8 cellular contexts compared by ENCODE assay signal in genomic region chr16:81469710-81470481, GRCh38. TPM values are rescaled to one million over a fixed set of nuclear protein-coding genes. Genes with fewer than 3 reads are reported as not detected.
DNase-seq lines count a peak whose midpoint lies in the region; ATAC-seq and TF ChIP-seq lines count a peak whose summit lies in the region.

No MANE protein-coding gene starts in this region.

- no peak overlapping the region for H3K27ac ChIP-seq in right atrium auricular region
- peak overlapping the region; percentile 23 for H3K27ac ChIP-seq in left ventricle myocardium inferior (replicated peaks)

- intact Hi-C loops in Right ventricle myocardium superior (cut with DNase I), result no loop called here
- intact Hi-C loops in left ventricle myocardium inferior (cut with micrococcal nuclease), result no loop called here

- peak overlapping the region; percentile 84 for H3K4me3 Mint-ChIP-seq in T-helper 2 cell treated with Interferon-gamma antibody and Interleukin-4, amounts not matched to agents 5 μg/mL and 100 μg/mL, for 36 hours

- peaks cover 29% of the 10 kb centered on the region for H3K36me3 Mint-ChIP-seq in T-helper 2 cell treated with Interferon-gamma antibody and Interleukin-4, amounts not matched to agents 5 μg/mL and 100 μg/mL, for 36 hours (ENCODE audit: low read depth)

- no peaks in the 10 kb centered on the region for H3K9me3 Mint-ChIP-seq in T-helper 2 cell treated with Interferon-gamma antibody and Interleukin-4, amounts not matched to agents 5 μg/mL and 100 μg/mL, for 36 hours

- DNase-seq in Right ventricle myocardium superior, result no peak
- no peak for DNase-seq in right atrium auricular region (ENCODE audit: low spot score)
- peak; percentile 44 for DNase-seq in T-helper 2 cell treated with Interferon-gamma antibody and Interleukin-4, amounts not matched to agents 5 μg/mL and 100 μg/mL, for 36 hours (ENCODE audit: low spot score)
- peak; percentile 39 for DNase-seq in left ventricle myocardium inferior
- no peak for DNase-seq in kidney glomerular epithelial cell (lab: John Stamatoyannopoulos, UW)
- no peak for DNase-seq in NCI-H526 (lab: John Stamatoyannopoulos, UW)
- DNase-seq in NCI-H146 (lab: John Stamatoyannopoulos, UW), result no peak

- ATAC-seq in Right ventricle myocardium superior (ENCODE audit: poor library complexity) (peak; percentile 61), HG03135 (IDR thresholded peaks at IDR 0.05; ENCODE audit: unreplicated experiment) (peak; percentile 68)

- TF ChIP-seq CTCF in right atrium auricular region (IDR thresholded peaks at IDR 0.05), result no peak
- no peak for TF ChIP-seq CTCF in left ventricle myocardium inferior (IDR thresholded peaks at IDR 0.05; ENCODE audit: borderline replicate concordance)

- peak overlapping the region; percentile 86 for H3K27ac Mint-ChIP-seq in T-helper 2 cell treated with Interferon-gamma antibody and Interleukin-4, amounts not matched to agents 5 μg/mL and 100 μg/mL, for 36 hours

- no peak overlapping the region for H3K4me3 ChIP-seq in right atrium auricular region
- no peak overlapping the region for H3K4me3 ChIP-seq in left ventricle myocardium inferior

- peaks cover 62% of the 10 kb centered on the region for H3K4me1 Mint-ChIP-seq in T-helper 2 cell treated with Interferon-gamma antibody and Interleukin-4, amounts not matched to agents 5 μg/mL and 100 μg/mL, for 36 hours (ENCODE audit: low read depth)

- H3K27me3 Mint-ChIP-seq in T-helper 2 cell treated with Interferon-gamma antibody and Interleukin-4, amounts not matched to agents 5 μg/mL and 100 μg/mL, for 36 hours (ENCODE audit: low read depth), result no peaks in the 10 kb centered on the region

- H3K9me3 ChIP-seq in right atrium auricular region (no peaks in the 10 kb centered on the region), left ventricle myocardium inferior (replicated peaks) (no peaks in the 10 kb centered on the region)

- H3K36me3 ChIP-seq in right atrium auricular region (no peaks in the 10 kb centered on the region), left ventricle myocardium inferior (peaks cover 3% of the 10 kb centered on the region)

- H3K4me1 ChIP-seq in right atrium auricular region (peaks cover 0 to 53% of the 10 kb centered on the region in 2 donors), left ventricle myocardium inferior (peaks cover 57% of the 10 kb centered on the region)

- H3K27me3 ChIP-seq in right atrium auricular region (no peaks in the 10 kb centered on the region), left ventricle myocardium inferior (ENCODE audit: low read depth) (no peaks in the 10 kb centered on the region)

RNA-seq across cellular contexts. Expression of gene CMIP, which starts 25.3 kb away (rescaled TPM):
- total RNA-seq in Right ventricle myocardium superior (11.1 TPM), right atrium auricular region (10 to 100 TPM in 1 of 2 donors, 1 to 10 TPM in 1; 7.7 to 19.2 TPM), left ventricle myocardium inferior (11.2 TPM)

Comparison
In these comparisons a context has a peak if more than half of its experiments do, and no peak if none do; other contexts are left out.
1. DNase-seq: peak in T-helper 2 cell treated with Interferon-gamma antibody and Interleukin-4, amounts not matched to agents 5 μg/mL and 100 μg/mL, for 36 hours (single experiment) and left ventricle myocardium inferior (single experiment); none in Right ventricle myocardium superior (single experiment), right atrium auricular region (single experiment), kidney glomerular epithelial cell (single experiment), NCI-H526 (0 of 2) and NCI-H146 (single experiment).